ENCODE assay signal across 8 cellular contexts in genomic region chr15:40762919-40763800, GRCh38. TPM values are rescaled to one million over a fixed set of nuclear protein-coding genes. Genes with fewer than 3 reads are reported as not detected.
DNase-seq lines count a peak whose midpoint lies in the region; ATAC-seq and TF ChIP-seq lines count a peak whose summit lies in the region.

No MANE protein-coding gene starts in this region.

- ATAC-seq in WTC11 (peak; percentile 0; the same call in 1 of the 2 replicates), thoracic aorta (ENCODE audit: insufficient number of reproducible peaks, low FRiP score, low read depth) (peak; percentile 29)

- H3K9me3 ChIP-seq in ectodermal cell (ENCODE audit: control insufficient read depth, low read length) (no peaks in the 10 kb centered on the region), mesenchymal stem cell (ENCODE audit: control insufficient read depth, low read length) (no peaks in the 10 kb centered on the region), thoracic aorta (no peaks in the 10 kb centered on the region)

- TF ChIP-seq CTCF in WTC11 (IDR thresholded peaks at IDR 0.05) (no peak), thoracic aorta (IDR thresholded peaks at IDR 0.05) (no peak)

- H3K4me2 ChIP-seq in mesenchymal stem cell (ENCODE audit: low read length, poor library complexity, severe bottlenecking): peak overlapping the region; percentile 99

- H3K27me3 Mint-ChIP-seq in WTC11 (ENCODE audit: low read depth): peaks cover 14% of the 10 kb centered on the region

- H4K8ac ChIP-seq in mesenchymal stem cell (ENCODE audit: low read length): peak overlapping the region; percentile 90

- H3K36me3 ChIP-seq in ectodermal cell (ENCODE audit: control insufficient read depth, insufficient read depth, low read length) (no peaks in the 10 kb centered on the region), mesenchymal stem cell (ENCODE audit: control insufficient read depth in 1 of 2, insufficient read depth in 2 of 2, low read depth in 1 of 2, low read length in 2 of 2) (peaks cover 0 to 12% of the 10 kb centered on the region in 2 experiments), thoracic aorta (no peaks in the 10 kb centered on the region)

- H3K4ac ChIP-seq in mesenchymal stem cell (ENCODE audit: low read depth in 1 of 2, low read length in 2 of 2): peak overlapping the region; percentile 2 to 73

- H3K4me1 ChIP-seq in ectodermal cell (ENCODE audit: control insufficient read depth, insufficient read depth, low read length) (peaks cover 18% of the 10 kb centered on the region), mesenchymal stem cell (ENCODE audit: control insufficient read depth, insufficient read depth, low read depth, low read length) (peaks cover 42% of the 10 kb centered on the region), thoracic aorta (ENCODE audit: control insufficient read depth in 1 of 2, low read depth in 2 of 2) (peaks cover 19 to 39% of the 10 kb centered on the region in 2 donors)

- WGBS in ectodermal cell, 2 experiments: 66% methylated on average over 55 of the region's 55 CpGs
- WGBS in mesenchymal stem cell: 52% methylated on average over 46 of the region's 55 CpGs

- peaks cover under 1% of the 10 kb centered on the region for H3K79me1 ChIP-seq in mesenchymal stem cell (replicated peaks; ENCODE audit: low read length, poor library complexity, severe bottlenecking)

- no peak overlapping the region for H3K14ac ChIP-seq in mesenchymal stem cell (ENCODE audit: low read length in 2 of 2)

- no peak overlapping the region for H3K27ac ChIP-seq in ectodermal cell (ENCODE audit: insufficient read depth, low read depth, low read length, poor library complexity, severe bottlenecking)
- no peak overlapping the region for H3K27ac ChIP-seq in mesenchymal stem cell (ENCODE audit: low read length, poor library complexity, severe bottlenecking)
- peak overlapping the region; percentile 78 to 88 for H3K27ac ChIP-seq in thoracic aorta

- H3K36me3 Mint-ChIP-seq in WTC11: no peaks in the 10 kb centered on the region

- H2AK5ac ChIP-seq in mesenchymal stem cell (ENCODE audit: low read length, severe bottlenecking): no peak overlapping the region

- CTCF ChIA-PET in WTC11 (lab: Charles Lee): interaction anchor here (0.9 to 7.8 kb wide), 17 partner anchors 16 to 173 kb away, joined by 3 to 60 read pairs (median 4); partner anchors contain the start of genes DNAJC17, RHOV, SPINT1 and VPS18

- H4K91ac ChIP-seq in mesenchymal stem cell (ENCODE audit: low read length): peak overlapping the region; percentile 64

- H3K18ac ChIP-seq in mesenchymal stem cell (ENCODE audit: low read depth in 1 of 2, low read length in 2 of 2): peak overlapping the region; percentile 78 to 89

- H3K4me3 ChIP-seq in ectodermal cell (ENCODE audit: insufficient read depth, low read depth, low read length) (peak overlapping the region; percentile 47), mesenchymal stem cell (ENCODE audit: insufficient read depth in 1 of 2, low read depth in 1 of 2, low read length in 2 of 2) (peak overlapping the region; percentile 68 to 81), thoracic aorta (peak overlapping the region; percentile 79)

- H3K27me3 ChIP-seq in ectodermal cell (ENCODE audit: control insufficient read depth, insufficient read depth, low read length, poor library complexity, severe bottlenecking): peaks cover 30% of the 10 kb centered on the region
- H3K27me3 ChIP-seq in mesenchymal stem cell (ENCODE audit: control insufficient read depth in 1 of 2, insufficient read depth in 1 of 2, low read length in 2 of 2): peaks cover 0 to 3% of the 10 kb centered on the region in 2 experiments
- H3K27me3 ChIP-seq in thoracic aorta (replicated peaks; ENCODE audit: insufficient read depth): no peaks in the 10 kb centered on the region

- peak overlapping the region; percentile 81 for H3K4me3 Mint-ChIP-seq in WTC11

- peak overlapping the region; percentile 67 for H3K9ac ChIP-seq in mesenchymal stem cell (ENCODE audit: low read length)

- POLR2A ChIA-PET in WTC11 (lab: Charles Lee): interaction anchor here (1.0 to 1.9 kb wide), 2 partner anchors 81 to 108 kb away, joined by 3 to 8 read pairs; partner anchors contain the start of gene SPINT1

- no peak overlapping the region for H3K27ac Mint-ChIP-seq in WTC11

- DNase-seq in activated T-cell treated with anti-CD3 and anti-CD28 coated beads for 24 hours (ENCODE audit: low read depth): peak; percentile 20
- DNase-seq in activated T-cell treated with anti-CD3 and anti-CD28 coated beads for 4 hours: no peak
- DNase-seq in NCI-H1092 (lab: John Stamatoyannopoulos, UW): peak; percentile 34
- peak; percentile 50 for DNase-seq in WTC11 (ENCODE audit: low spot score)
- no peak for DNase-seq in mesenchymal stem cell
- DNase-seq in thoracic aorta (ENCODE audit: low spot score): no peak
- no peak for DNase-seq in DMS114 treated with DMSO at 0.1 percent for 48 hours (lab: John Stamatoyannopoulos, UW; ENCODE audit: unreplicated experiment)

- H2BK5ac ChIP-seq in mesenchymal stem cell (ENCODE audit: low read depth, low read length, poor library complexity, severe bottlenecking): no peak overlapping the region

- peaks cover 31% of the 10 kb centered on the region for H3K4me1 Mint-ChIP-seq in WTC11

- peak overlapping the region; percentile 25 to 55 for H2BK12ac ChIP-seq in mesenchymal stem cell (ENCODE audit: low read length in 2 of 2)

- peak overlapping the region; percentile 64 for H2BK120ac ChIP-seq in mesenchymal stem cell (ENCODE audit: low read depth, low read length)

- H3K9me3 Mint-ChIP-seq in WTC11: no peaks in the 10 kb centered on the region

- H2BK15ac ChIP-seq in mesenchymal stem cell (ENCODE audit: low read depth, poor library complexity, severe bottlenecking): peak overlapping the region; percentile 82

- peak overlapping the region in 1 of 2 experiments; percentile 91 for H3K23ac ChIP-seq in mesenchymal stem cell (ENCODE audit: low read length in 2 of 2)

- peak overlapping the region; percentile 95 for H2AFZ ChIP-seq in mesenchymal stem cell (ENCODE audit: low read depth, low read length)

TF ChIP-seq in WTC11, 78 proteins besides CTCF, POLR2A, EP300 and RAD21 (continues in another document):
- TF ChIP-seq SP1 (CRISPR knock-in tag; conservative IDR thresholded peaks at IDR 0.05) (peak; percentile 12; the same call in 1 of the 2 replicates), ZNF425 (CRISPR knock-in tag; conservative IDR thresholded peaks at IDR 0.05) (no peak)

RNA-seq across cellular contexts. Expression of gene GCHFR, which starts 0.7 kb away (rescaled TPM):
- total RNA-seq in WTC11 (2021): 42.3 to 63.8 TPM (median 62.9 TPM) in 3 replicates
- 0.96 TPM for polyA plus RNA-seq in ectodermal cell (2013, experiment 1 of 4)
- polyA plus RNA-seq in ectodermal cell (2013, experiment 2 of 4): 1.1 TPM
- 2.6 TPM for polyA plus RNA-seq in ectodermal cell (2013, experiment 3 of 4)
- 3.0 TPM for polyA plus RNA-seq in ectodermal cell (2013, experiment 4 of 4)
- polyA plus RNA-seq in mesenchymal stem cell (2013, experiment 1 of 2): 8.8 TPM
- 8.8 TPM for polyA plus RNA-seq in mesenchymal stem cell (2013, experiment 2 of 2)
- total RNA-seq in thoracic aorta: 10 to 100 TPM; 14.1 to 17.2 TPM

RNA-seq across cellular contexts. Expression of gene C15orf62, which starts 6.6 kb away (rescaled TPM):
- 0.46 to 0.92 TPM (median 0.72 TPM) in 3 replicates for total RNA-seq in WTC11 (2021)
- polyA plus RNA-seq in ectodermal cell (2013, experiment 1 of 4): not detected
- not detected for polyA plus RNA-seq in ectodermal cell (2013, experiment 2 of 4)
- polyA plus RNA-seq in ectodermal cell (2013, experiment 3 of 4): not detected
- not detected for polyA plus RNA-seq in ectodermal cell (2013, experiment 4 of 4)
- 0.11 TPM for polyA plus RNA-seq in mesenchymal stem cell (2013, experiment 1 of 2)
- polyA plus RNA-seq in mesenchymal stem cell (2013, experiment 2 of 2): 0.04 TPM
- under 1 TPM in 1 of 2 donors, not detected in 1; 0.54 TPM for total RNA-seq in thoracic aorta

RNA-seq across cellular contexts. Expression of gene RMDN3, which starts 8.1 kb away (rescaled TPM):
- 21.7 to 25.9 TPM (median 22.8 TPM) in 3 replicates for total RNA-seq in WTC11 (2021)
- 23.4 TPM for polyA plus RNA-seq in ectodermal cell (2013, experiment 1 of 4)
- polyA plus RNA-seq in ectodermal cell (2013, experiment 2 of 4): 24.5 TPM
- polyA plus RNA-seq in ectodermal cell (2013, experiment 3 of 4): 17.5 TPM
- polyA plus RNA-seq in ectodermal cell (2013, experiment 4 of 4): 19.5 TPM
- polyA plus RNA-seq in mesenchymal stem cell (2013, experiment 1 of 2): 15.7 TPM
- 17.6 TPM for polyA plus RNA-seq in mesenchymal stem cell (2013, experiment 2 of 2)
- total RNA-seq in thoracic aorta: 10 to 100 TPM; 17.2 to 34.5 TPM

RNA-seq across cellular contexts. Expression of gene ZFYVE19, which starts 43.7 kb away (rescaled TPM):
- total RNA-seq in WTC11 (2021) (17.3 to 18.9 TPM (median 17.6 TPM) in 3 replicates), thoracic aorta (10 to 100 TPM; 10.9 to 17.3 TPM)
- 20.2 TPM for polyA plus RNA-seq in ectodermal cell (2013, experiment 1 of 4)
- 14.5 TPM for polyA plus RNA-seq in ectodermal cell (2013, experiment 2 of 4)
- polyA plus RNA-seq in ectodermal cell (2013, experiment 3 of 4): 13.3 TPM
- 17.6 TPM for polyA plus RNA-seq in ectodermal cell (2013, experiment 4 of 4)
- polyA plus RNA-seq in mesenchymal stem cell (2013, experiment 1 of 2): 11.8 TPM
- 11.1 TPM for polyA plus RNA-seq in mesenchymal stem cell (2013, experiment 2 of 2)

RNA-seq across cellular contexts. Expression of gene DNAJC17, which starts 44.1 kb away (rescaled TPM):
- total RNA-seq in WTC11 (2021): 49.8 to 53.0 TPM (median 50.2 TPM) in 3 replicates
- polyA plus RNA-seq in ectodermal cell (2013, experiment 1 of 4): 39.2 TPM
- polyA plus RNA-seq in ectodermal cell (2013, experiment 2 of 4): 41.5 TPM
- 30.6 TPM for polyA plus RNA-seq in ectodermal cell (2013, experiment 3 of 4)
- 35.6 TPM for polyA plus RNA-seq in ectodermal cell (2013, experiment 4 of 4)
- 36.9 TPM for polyA plus RNA-seq in mesenchymal stem cell (2013, experiment 1 of 2)
- 39.3 TPM for polyA plus RNA-seq in mesenchymal stem cell (2013, experiment 2 of 2)
- total RNA-seq in thoracic aorta: 10 to 100 TPM in 1 of 2 donors, 1 to 10 TPM in 1; 6.1 to 20.4 TPM

Comparison
In these comparisons a context has a peak if more than half of its experiments do, and no peak if none do; other contexts are left out.
1. DNase-seq: peak in activated T-cell treated with anti-CD3 and anti-CD28 coated beads for 24 hours (single experiment), NCI-H1092 (single experiment) and WTC11 (single experiment); none in activated T-cell treated with anti-CD3 and anti-CD28 coated beads for 4 hours (single experiment), mesenchymal stem cell (single experiment), thoracic aorta (single experiment) and DMS114 treated with DMSO at 0.1 percent for 48 hours (single experiment).
2. H3K27ac ChIP-seq: peak in thoracic aorta (2 of 2); none in ectodermal cell (single experiment) and mesenchymal stem cell (single experiment).
3. Peak in every context shown above with its lines, with median percentiles within 50 percentile points of each other: H3K4me3 ChIP-seq.